In the genomic region with DNA sequence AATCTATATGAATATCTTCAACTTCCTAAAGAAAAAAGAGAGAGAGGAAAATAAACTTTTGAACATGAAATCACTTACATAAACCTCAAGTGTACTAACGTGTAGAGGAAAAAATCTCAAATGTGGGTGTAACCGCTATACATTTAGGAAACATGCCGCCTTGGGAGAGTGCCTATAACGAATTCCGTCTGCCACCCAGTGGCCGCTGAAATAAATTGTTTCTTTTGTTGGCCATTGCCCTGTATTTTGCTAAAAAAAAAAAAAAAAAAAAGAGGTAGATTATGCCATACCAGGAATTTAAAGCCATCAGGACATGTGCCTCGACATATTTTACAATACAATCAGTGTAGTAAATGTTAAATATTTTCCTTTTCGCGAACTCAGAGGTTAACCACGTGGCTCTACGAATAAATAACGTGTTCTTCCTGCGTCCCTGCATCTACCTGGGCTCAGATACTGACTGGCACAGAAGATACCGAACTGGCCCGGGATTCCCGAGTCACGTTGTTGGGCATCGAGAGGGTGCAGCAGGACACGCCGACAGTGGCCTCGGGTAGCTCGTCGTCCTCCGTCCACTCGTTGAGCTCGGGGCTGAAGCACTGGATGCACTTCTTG, we compare ENCODE assay signal across 8 cellular contexts. TPM values are rescaled to one million over a fixed set of nuclear protein-coding genes. Genes with fewer than 3 reads are reported as not detected.
DNase-seq lines count a peak whose midpoint lies in the region; ATAC-seq lines count a peak whose summit lies in the region.

No MANE protein-coding gene starts in this region.

- H3K27ac ChIP-seq in ectodermal cell (ENCODE audit: insufficient read depth, low read depth, low read length, poor library complexity, severe bottlenecking): no peak overlapping the region

- peaks cover 24% of the 10 kb centered on the region for H3K27me3 ChIP-seq in ectodermal cell (ENCODE audit: control insufficient read depth, insufficient read depth, low read length, poor library complexity, severe bottlenecking)

- no peaks in the 10 kb centered on the region for H3K4me1 ChIP-seq in ectodermal cell (ENCODE audit: control insufficient read depth, insufficient read depth, low read length)

- WGBS in ectodermal cell, 2 experiments: 1 to 2% methylated on average over 25 to 26 of the region's 26 CpGs

- H3K9me3 ChIP-seq in ectodermal cell (ENCODE audit: control insufficient read depth, low read length): no peaks in the 10 kb centered on the region

- peak overlapping the region; percentile 43 for H3K4me3 ChIP-seq in ectodermal cell (ENCODE audit: insufficient read depth, low read depth, low read length)

- DNase-seq in activated gamma-delta T cell treated with Interleukin-2 at 50 U/mL for 16 hours: peak; percentile 67
- no peak for DNase-seq in activated gamma-delta T cell (lab: John Stamatoyannopoulos, UW)
- DNase-seq in NCI-H524 treated with DMSO at 0.1 percent for 48 hours (lab: John Stamatoyannopoulos, UW): peak; percentile 26
- peak; percentile 66 for DNase-seq in activated CD4-positive, alpha-beta T cell treated with anti-CD3 and anti-CD28 coated beads, Interleukin-2, amount 50 U/mL, for 1 hour
- peak; percentile 87 for DNase-seq in medulla oblongata (ENCODE audit: extremely low spot score)
- peak; percentile 47 for DNase-seq in stimulated activated CD8-positive, alpha-beta memory T cell treated with anti-CD3 and anti-CD28 coated beads, Interleukin-12 subunit alpha, Interleukin-12 subunit beta, amount 100 ng/mL, for 1 hour (ENCODE audit: low read depth)

- ATAC-seq in HG03354 (IDR thresholded peaks at IDR 0.05; ENCODE audit: poor library complexity, severe bottlenecking, unreplicated experiment): peak; percentile 41

- no peaks in the 10 kb centered on the region for H3K36me3 ChIP-seq in ectodermal cell (ENCODE audit: control insufficient read depth, insufficient read depth, low read length)

RNA-seq across cellular contexts. Expression of a gene that starts 14.3 kb away (rescaled TPM):
- 0.52 TPM for polyA plus RNA-seq in ectodermal cell (2013, experiment 1 of 4)
- 0.21 TPM for polyA plus RNA-seq in ectodermal cell (2013, experiment 2 of 4)
- 0.21 TPM for polyA plus RNA-seq in ectodermal cell (2013, experiment 3 of 4)
- 0.20 TPM for polyA plus RNA-seq in ectodermal cell (2013, experiment 4 of 4)
